28 cellular contexts compared by ENCODE assay signal in the genomic region with DNA sequence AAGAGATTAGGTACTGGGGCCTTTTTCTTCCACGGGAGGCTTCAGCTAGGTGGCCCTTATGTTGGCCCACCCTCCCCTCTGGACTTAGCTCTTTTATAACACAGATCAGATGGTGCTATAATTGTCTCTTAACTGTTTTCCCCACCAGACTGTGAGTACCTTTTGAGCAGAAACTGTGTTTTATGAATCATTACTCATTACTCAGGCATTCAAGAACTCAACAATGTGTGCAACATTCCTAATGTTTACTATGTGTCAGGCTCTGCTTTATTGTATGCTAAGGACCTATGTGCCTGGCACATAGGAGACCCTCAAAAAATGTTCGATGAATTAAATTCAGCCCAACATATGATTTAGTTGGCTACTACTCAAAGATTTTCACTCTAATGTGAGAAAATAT.
DNase-seq lines count a peak whose midpoint lies in the region; ATAC-seq and TF ChIP-seq lines count a peak whose summit lies in the region.
"Had no signal": no experiment of that assay in that cellular context is flagged by ENCODE, and none has a peak within 500 bp of the region (broad histone marks: within the 10 kb centered on the region; RNA-seq: fewer than 3 reads in every experiment).

No MANE protein-coding gene starts in this region.

- peak overlapping the region; percentile 49 for H2AK5ac ChIP-seq in mesenchymal stem cell (ENCODE audit: low read length, severe bottlenecking)

- H3K4me3 ChIP-seq in PC-3 (ENCODE audit: low read length) (no peak overlapping the region), fibroblast of villous mesenchyme (ENCODE audit: low read depth, low read length) (no peak overlapping the region), mesenchymal stem cell (ENCODE audit: insufficient read depth in 1 of 2, low read depth in 1 of 2, low read length in 2 of 2) (no peak overlapping the region)
- H3K4me3 ChIP-seq: skin epidermis, suprapubic skin, uterus had no signal

- WGBS in mesenchymal stem cell = 56% methylated on average over 2 of the region's 2 CpGs

- in situ Hi-C loops in Caki2 (cut with HindIII; ENCODE audit: low pct_unique_long_range_greater_than_20kb, low sequenced_read_pairs) = no loop called here

- CTCF ChIA-PET in PC-3 (lab: Charles Lee) = no interaction called here

- H3K9me3 ChIP-seq in PC-3 (ENCODE audit: low read length) (no peaks in the 10 kb centered on the region), mesenchymal stem cell (ENCODE audit: control insufficient read depth, low read length) (peaks cover 3% of the 10 kb centered on the region)
- H3K9me3 ChIP-seq: suprapubic skin, uterus had no signal

- H2AFZ ChIP-seq in PC-3 (ENCODE audit: low read length) = no peak overlapping the region
- H2AFZ ChIP-seq in mesenchymal stem cell (ENCODE audit: low read depth, low read length) = no peak overlapping the region

- no peak overlapping the region for H4K91ac ChIP-seq in mesenchymal stem cell (ENCODE audit: low read length)

- no peak overlapping the region for H3K14ac ChIP-seq in mesenchymal stem cell (ENCODE audit: low read length in 2 of 2)

- H2BK12ac ChIP-seq in mesenchymal stem cell (ENCODE audit: low read length in 2 of 2) = no peak overlapping the region

- H2BK15ac ChIP-seq in mesenchymal stem cell (ENCODE audit: low read depth, poor library complexity, severe bottlenecking) = no peak overlapping the region

- H3K4ac ChIP-seq in mesenchymal stem cell (ENCODE audit: low read depth in 1 of 2, low read length in 2 of 2) = no peak overlapping the region

- no peaks in the 10 kb centered on the region for H4K20me1 ChIP-seq in PC-3 (ENCODE audit: low read length)

- H4K8ac ChIP-seq in mesenchymal stem cell (ENCODE audit: low read length) = no peak overlapping the region

- H3K9ac ChIP-seq in PC-3 (ENCODE audit: low read length) (no peak overlapping the region), mesenchymal stem cell (ENCODE audit: low read length) (no peak overlapping the region)

- H3K27ac ChIP-seq in PC-3 (ENCODE audit: low read length) (no peak overlapping the region), mesenchymal stem cell (ENCODE audit: low read length, poor library complexity, severe bottlenecking) (no peak overlapping the region)
- H3K27ac ChIP-seq: HL-60, skin epidermis, suprapubic skin, uterus had no signal

- POLR2A ChIA-PET in PC-3 (lab: Charles Lee; ENCODE audit: unreplicated experiment) = interaction anchor here (0.5 kb wide), 1 partner anchor 20 kb away, joined by 3 read pairs; no protein-coding TSS in a partner anchor

- DNase-seq in Caki2 (ENCODE audit: low read depth) (peak; percentile 10), PC-3 (peak; percentile 80), fibroblast of villous mesenchyme (ENCODE audit: low read depth) (peak; percentile 12), mesenchymal stem cell (peak; percentile 41), T-helper 1 cell (no peak), NCI-H1105 treated with DMSO at 0.1 percent for 48 hours (lab: John Stamatoyannopoulos, UW) (no peak)
- no peak for DNase-seq in activated CD8-positive, alpha-beta memory T cell treated with anti-CD3 and anti-CD28 coated beads, Interleukin-2, amount 50 U/mL, for 48 hours
- DNase-seq: activated CD4-positive, alpha-beta memory T cell treated with anti-CD3 and anti-CD28 coated beads for 36 hours; activated CD4-positive, alpha-beta T cell treated with anti-CD3 and anti-CD28 coated beads for 1 hour; activated naive CD4-positive, alpha-beta T cell; activated naive CD8-positive, alpha-beta T cell treated with anti-CD3 and anti-CD28 coated beads, Interleukin-2, amount 50 U/mL, for 24 hours; CD4-positive, alpha-beta memory T cell; DMS 273 treated with DMSO at 0.1 percent for 48 hours; effector memory CD8-positive, alpha-beta T cell; erythroblast; Kasumi-1; kidney; MV-4-11; NCI-H146; NCI-H446; nephron progenitor cell; Right ventricle myocardium superior; stimulated activated naive CD4-positive, alpha-beta T cell; uterus had no signal

- BruUV-seq in PC-3 (replicated peaks; lab: Mats Ljungman, UMichigan) = no TSS peak

- intact Hi-C loops in PC-3 (cut with micrococcal nuclease) = loop anchor here (2.0 kb wide), 1 partner anchor 19 kb away; no protein-coding TSS in a partner anchor

- no peaks in the 10 kb centered on the region for H3K9me2 ChIP-seq in PC-3 (replicated peaks; ENCODE audit: low read length)

- H3K36me3 ChIP-seq in PC-3 (ENCODE audit: low read depth, low read length) (no peaks in the 10 kb centered on the region), mesenchymal stem cell (ENCODE audit: control insufficient read depth in 1 of 2, insufficient read depth in 2 of 2, low read depth in 1 of 2, low read length in 2 of 2) (no peaks in the 10 kb centered on the region)
- H3K36me3 ChIP-seq: suprapubic skin, uterus had no signal

- no peak overlapping the region for H2BK120ac ChIP-seq in mesenchymal stem cell (ENCODE audit: low read depth, low read length)

- H3K4me1 ChIP-seq in PC-3 (ENCODE audit: insufficient read depth, low read length) (peaks cover 42% of the 10 kb centered on the region), mesenchymal stem cell (ENCODE audit: control insufficient read depth, insufficient read depth, low read depth, low read length) (no peaks in the 10 kb centered on the region)
- H3K4me1 ChIP-seq: suprapubic skin, uterus had no signal

- no peaks in the 10 kb centered on the region for H3K79me2 ChIP-seq in PC-3 (ENCODE audit: low read length)

- H3F3A ChIP-seq in PC-3 (ENCODE audit: low read length, unreplicated experiment) = no peaks in the 10 kb centered on the region

- TF ChIP-seq CTCF in PC-3 (conservative IDR thresholded peaks at IDR 0.05; ENCODE audit: low read depth, low read length) = no peak
- no peak for TF ChIP-seq CTCF in fibroblast of villous mesenchyme (IDR thresholded peaks at IDR 0.05; ENCODE audit: insufficient read depth, low read depth, low read length)

- ATAC-seq in PC-3 = peak; percentile 88
- no peak for ATAC-seq in HG03025 (IDR thresholded peaks at IDR 0.05; ENCODE audit: low FRiP score, unreplicated experiment)
- ATAC-seq: activated naive CD8-positive, alpha-beta T cell treated with anti-CD3 and anti-CD28 coated beads, Interleukin-2, amount 50 U/mL, for 24 hours; effector memory CD8-positive, alpha-beta T cell had no signal

- H3K4me2 ChIP-seq in PC-3 (ENCODE audit: low read length) (peak overlapping the region; percentile 67), mesenchymal stem cell (ENCODE audit: low read length, poor library complexity, severe bottlenecking) (peak overlapping the region; percentile 0)

- no peak overlapping the region for H3K18ac ChIP-seq in mesenchymal stem cell (ENCODE audit: low read depth in 1 of 2, low read length in 2 of 2)

- H3K23ac ChIP-seq in mesenchymal stem cell (ENCODE audit: low read length in 2 of 2) = no peak overlapping the region

- H3K79me1 ChIP-seq in mesenchymal stem cell (replicated peaks; ENCODE audit: low read length, poor library complexity, severe bottlenecking) = no peaks in the 10 kb centered on the region

- no peaks in the 10 kb centered on the region for H3K27me3 ChIP-seq in PC-3 (ENCODE audit: low read length)
- H3K27me3 ChIP-seq in mesenchymal stem cell (ENCODE audit: control insufficient read depth in 1 of 2, insufficient read depth in 1 of 2, low read length in 2 of 2) = no peaks in the 10 kb centered on the region
- H3K27me3 ChIP-seq: suprapubic skin, uterus had no signal

- H2BK5ac ChIP-seq in mesenchymal stem cell (ENCODE audit: low read depth, low read length, poor library complexity, severe bottlenecking) = no peak overlapping the region

Comparison
In these comparisons a context has a peak if more than half of its experiments do, and no peak if none do; other contexts are left out.
1. DNase-seq: peak in Caki2 (single experiment), PC-3 (single experiment), fibroblast of villous mesenchyme (single experiment) and mesenchymal stem cell (single experiment); none in activated CD8-positive, alpha-beta memory T cell treated with anti-CD3 and anti-CD28 coated beads, Interleukin-2, amount 50 U/mL, for 48 hours (single experiment), T-helper 1 cell (0 of 5) and NCI-H1105 treated with DMSO at 0.1 percent for 48 hours (single experiment).